Comparison of ENCODE assay signal across 19 cellular contexts in the genomic region with DNA sequence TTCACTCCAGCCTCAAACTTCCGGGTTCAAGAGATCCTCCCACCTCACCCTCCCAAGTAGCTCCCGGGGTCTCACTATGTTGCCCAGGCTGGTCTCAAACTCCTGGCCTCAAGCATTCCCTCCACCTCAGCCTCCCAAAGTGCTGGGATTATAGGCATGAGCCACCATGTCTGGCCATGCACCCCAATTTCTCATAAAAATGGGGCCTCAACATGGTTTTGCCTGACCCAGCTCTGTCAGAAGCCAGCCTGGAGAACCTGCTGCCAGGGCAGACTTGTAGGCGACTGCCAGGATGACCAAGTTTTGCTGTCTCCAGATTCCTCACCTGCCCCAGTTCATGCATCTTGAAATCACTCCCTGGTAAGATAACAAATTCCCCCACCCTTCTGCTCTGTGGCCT.
"Had no signal": no experiment of that assay in that cellular context is flagged by ENCODE, and none has a peak within 500 bp of the region (broad histone marks: within the 10 kb centered on the region; RNA-seq: fewer than 3 reads in every experiment).

No MANE protein-coding gene starts in this region.

- H3K36me3 Mint-ChIP-seq: IgD-negative memory B cell had no signal

- DNase-seq: Kasumi-1; MM.1S; NCI-H1092 treated with DMSO at 0.1 percent for 48 hours; NCI-H1436; NCI-H187; NCI-H2029; NCI-H2081 treated with DMSO at 0.1 percent for 48 hours; NCI-H2171; NCI-H226; NCI-H446; NCI-H510A; NCI-H524 treated with DMSO at 0.1 percent for 48 hours; NCI-H69; NCI-H774; NK-92 treated with Interleukin-12 subunit alpha and Interleukin-12 subunit beta, amount 100 ng/mL, for 24 hours; PC-9; Peyer's patch; SHP77 treated with DMSO at 0.1 percent for 48 hours had no signal

- H3K4me1 Mint-ChIP-seq: IgD-negative memory B cell had no signal
